ENCODE assay signal across 2 cellular contexts in genomic region chr16:54772400-54772799, GRCh38.
TF ChIP-seq lines count a peak whose summit lies in the region.

No MANE protein-coding gene starts in this region.

TF ChIP-seq in HepG2, 621 proteins besides CTCF, POLR2A, EP300 and RAD21:
- no peak for TF ChIP-seq HBP1 (CRISPR knock-in tag; IDR thresholded peaks at IDR 0.05; ENCODE audit: low read depth)
- TF ChIP-seq ZNF101 (CRISPR knock-in tag; IDR thresholded peaks at IDR 0.05; ENCODE audit: borderline replicate concordance, low read depth): no peak
- TF ChIP-seq ZNF558 (CRISPR knock-in tag; IDR thresholded peaks at IDR 0.05; ENCODE audit: borderline replicate concordance): no peak
- TF ChIP-seq ATF7 (IDR thresholded peaks at IDR 0.05): no peak
- TF ChIP-seq ATF7 (CRISPR knock-in tag; IDR thresholded peaks at IDR 0.05): no peak
- TF ChIP-seq ZNF775 (CRISPR knock-in tag; IDR thresholded peaks at IDR 0.05; ENCODE audit: borderline replicate concordance): no peak
- TF ChIP-seq EZH2 (conservative IDR thresholded peaks at IDR 0.05; ENCODE audit: low read depth, low read length): no peak
- TF ChIP-seq THRA (CRISPR knock-in tag; IDR thresholded peaks at IDR 0.05; ENCODE audit: borderline replicate concordance): no peak
- no peak for TF ChIP-seq ZFP41 (CRISPR knock-in tag; IDR thresholded peaks at IDR 0.05; ENCODE audit: borderline replicate concordance)
- TF ChIP-seq ZNF138 (CRISPR knock-in tag; IDR thresholded peaks at IDR 0.05; ENCODE audit: low read depth): no peak
- TF ChIP-seq ZNF879 (CRISPR knock-in tag; IDR thresholded peaks at IDR 0.05): no peak
- TF ChIP-seq MTERF4 (CRISPR knock-in tag; IDR thresholded peaks at IDR 0.05): no peak
- TF ChIP-seq GTF3A (CRISPR knock-in tag; conservative IDR thresholded peaks at IDR 0.05): no peak
- no peak for TF ChIP-seq GFI1 (CRISPR knock-in tag; IDR thresholded peaks at IDR 0.05; ENCODE audit: borderline replicate concordance)
- no peak for TF ChIP-seq SOX13 (IDR thresholded peaks at IDR 0.05)
- TF ChIP-seq SOX13 (CRISPR knock-in tag; conservative IDR thresholded peaks at IDR 0.05 in 1 of 2, IDR thresholded peaks at IDR 0.05 in 1 of 2): no peak
- TF ChIP-seq U2AF2 (IDR thresholded peaks at IDR 0.05; ENCODE audit: low read depth, low read length): no peak
TF ChIP-seq in HepG2: peak in this region for 0.

TF ChIP-seq in HEK293, 187 proteins besides CTCF, POLR2A, EP300 and RAD21 (continued from another document):
- TF ChIP-seq ZNF26 (tag by site-specific recombination; IDR thresholded peaks at IDR 0.05) (peak; percentile 55; the same call in 1 of the 2 replicates), ZNF530 (tag by site-specific recombination; IDR thresholded peaks at IDR 0.05; ENCODE audit: low read depth) (no peak)
